Comparison of ENCODE assay signal across 15 cellular contexts in the genomic region with DNA sequence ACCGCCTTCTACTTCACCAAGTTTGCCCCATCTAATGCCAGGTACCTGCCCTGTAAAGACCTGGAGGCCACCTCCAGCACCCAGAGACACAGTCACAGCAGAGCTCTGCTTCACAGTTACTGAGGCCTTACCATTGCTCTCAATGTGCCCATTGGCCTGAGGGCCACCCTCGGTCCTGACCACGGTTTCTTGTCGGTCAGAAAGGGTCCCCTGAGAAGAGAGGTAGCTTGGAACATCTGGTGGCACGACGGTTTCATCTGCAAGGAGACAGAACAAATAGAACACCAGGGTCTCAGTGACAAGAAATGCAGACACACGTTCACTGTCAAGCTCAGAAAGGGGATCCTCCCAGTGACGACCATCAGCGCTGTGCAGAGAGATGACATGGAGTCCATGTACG.
"Had no signal": no experiment of that assay in that cellular context is flagged by ENCODE, and none has a peak within 500 bp of the region (broad histone marks: within the 10 kb centered on the region; RNA-seq: fewer than 3 reads in every experiment).

No MANE protein-coding gene starts in this region.

- H3K9me3 ChIP-seq: colonic mucosa, mucosa of descending colon, pancreas, upper lobe of right lung had no signal

- H3K4me3 Mint-ChIP-seq: activated CD4-positive, alpha-beta T cell treated with anti-CD3 and anti-CD28 coated beads, Interleukin-2, amount 10 ng/mL, durations not matched to agents 7 days and 5 days; activated naive CD8-positive, alpha-beta T cell treated with anti-CD3 and anti-CD28 coated beads, Interleukin-2, amount 10 ng/mL, durations not matched to agents 7 days and 5 days; naive B cell had no signal

- H3K4me3 ChIP-seq: body of pancreas, colonic mucosa, mucosa of descending colon, pancreas, skin epidermis, upper lobe of right lung had no signal

- H3K27me3 ChIP-seq: body of pancreas, colonic mucosa, pancreas, upper lobe of right lung had no signal

- H3K27ac Mint-ChIP-seq: activated CD4-positive, alpha-beta T cell treated with anti-CD3 and anti-CD28 coated beads, Interleukin-2, amount 10 ng/mL, durations not matched to agents 7 days and 5 days; activated naive CD8-positive, alpha-beta T cell treated with anti-CD3 and anti-CD28 coated beads, Interleukin-2, amount 10 ng/mL, durations not matched to agents 7 days and 5 days had no signal

- H3K9me3 Mint-ChIP-seq: activated CD4-positive, alpha-beta T cell treated with anti-CD3 and anti-CD28 coated beads, Interleukin-2, amount 10 ng/mL, durations not matched to agents 7 days and 5 days had no signal

- DNase-seq: activated CD4-positive, alpha-beta T cell treated with anti-CD3 and anti-CD28 coated beads, Interleukin-2, amount 10 ng/mL, durations not matched to agents 7 days and 5 days; activated CD8-positive, alpha-beta memory T cell treated with anti-CD3 and anti-CD28 coated beads for 24 hours; activated CD8-positive, alpha-beta memory T cell treated with anti-CD3 and anti-CD28 coated beads, Interleukin-2, amount 50 U/mL, for 48 hours; activated naive CD8-positive, alpha-beta T cell treated with anti-CD3 and anti-CD28 coated beads, Interleukin-2, amount 10 ng/mL, durations not matched to agents 7 days and 5 days; colonic mucosa; left cardiac atrium; mesenchymal stem cell; mucosa of descending colon; naive B cell; right cardiac atrium; T1000; upper lobe of right lung had no signal

- H3K27me3 Mint-ChIP-seq: activated CD4-positive, alpha-beta T cell treated with anti-CD3 and anti-CD28 coated beads, Interleukin-2, amount 10 ng/mL, durations not matched to agents 7 days and 5 days; activated naive CD8-positive, alpha-beta T cell treated with anti-CD3 and anti-CD28 coated beads, Interleukin-2, amount 10 ng/mL, durations not matched to agents 7 days and 5 days; naive B cell had no signal

- H3K27ac ChIP-seq: colonic mucosa, skin epidermis, upper lobe of right lung had no signal

- H3K4me1 ChIP-seq: upper lobe of right lung had no signal
